ENCODE assay signal across 1 cellular context in the genomic region with DNA sequence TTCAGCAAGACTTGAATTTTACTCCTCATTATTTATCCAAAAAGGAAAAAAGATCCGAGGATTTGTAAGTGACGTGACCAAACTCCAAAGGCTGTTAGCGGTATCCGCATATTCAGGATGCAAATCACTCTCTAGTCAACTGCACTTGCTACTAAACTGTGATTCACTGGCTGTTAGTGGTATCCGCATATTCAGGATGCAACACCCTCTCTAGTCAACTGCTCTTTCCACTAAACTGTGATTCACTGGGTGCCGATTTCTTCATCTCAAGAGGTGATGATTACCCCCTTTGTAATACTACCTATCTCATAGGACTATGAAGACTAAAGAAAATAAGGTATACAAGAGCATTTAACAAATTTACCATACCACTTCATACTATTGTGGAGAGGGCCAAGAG.
TF ChIP-seq lines count a peak whose summit lies in the region.

No MANE protein-coding gene starts in this region.

TF ChIP-seq in GM12878, 131 proteins besides CTCF, POLR2A, EP300 and RAD21:
- TF ChIP-seq, protein P1, sequence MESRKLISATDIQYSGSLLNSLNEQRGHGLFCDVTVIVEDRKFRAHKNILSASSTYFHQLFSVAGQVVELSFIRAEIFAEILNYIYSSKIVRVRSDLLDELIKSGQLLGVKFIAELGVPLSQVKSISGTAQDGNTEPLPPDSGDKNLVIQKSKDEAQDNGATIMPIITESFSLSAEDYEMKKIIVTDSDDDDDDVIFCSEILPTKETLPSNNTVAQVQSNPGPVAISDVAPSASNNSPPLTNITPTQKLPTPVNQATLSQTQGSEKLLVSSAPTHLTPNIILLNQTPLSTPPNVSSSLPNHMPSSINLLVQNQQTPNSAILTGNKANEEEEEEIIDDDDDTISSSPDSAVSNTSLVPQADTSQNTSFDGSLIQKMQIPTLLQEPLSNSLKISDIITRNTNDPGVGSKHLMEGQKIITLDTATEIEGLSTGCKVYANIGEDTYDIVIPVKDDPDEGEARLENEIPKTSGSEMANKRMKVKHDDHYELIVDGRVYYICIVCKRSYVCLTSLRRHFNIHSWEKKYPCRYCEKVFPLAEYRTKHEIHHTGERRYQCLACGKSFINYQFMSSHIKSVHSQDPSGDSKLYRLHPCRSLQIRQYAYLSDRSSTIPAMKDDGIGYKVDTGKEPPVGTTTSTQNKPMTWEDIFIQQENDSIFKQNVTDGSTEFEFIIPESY (IDR thresholded peaks at IDR 0.05) = no peak
- TF ChIP-seq GATAD2B (conservative IDR thresholded peaks at IDR 0.05; ENCODE audit: low read depth) (no peak), ZNF274 (IDR thresholded peaks at IDR 0.05; ENCODE audit: insufficient read depth, insufficient read length) (no peak), ZZZ3 (IDR thresholded peaks at IDR 0.05; ENCODE audit: control insufficient read depth, insufficient read length, low read depth) (no peak), POLR2AphosphoS5 (IDR thresholded peaks at IDR 0.05; ENCODE audit: low read length) (peak; percentile 60), POLR2AphosphoS2 (IDR thresholded peaks at IDR 0.05; ENCODE audit: low read depth, low read length) (0 out of 2 replicates have a peak, but pooled peaks have one; percentile 47), SIX5 (IDR thresholded peaks at IDR 0.05; ENCODE audit: low read depth, low read length, severe bottlenecking) (no peak), STAT1 (conservative IDR thresholded peaks at IDR 0.05) (no peak), SMC3 (IDR thresholded peaks at IDR 0.05; ENCODE audit: borderline replicate concordance, low read length) (no peak), DPF2 (IDR thresholded peaks at IDR 0.05) (no peak), SMARCA5 (IDR thresholded peaks at IDR 0.05) (0 out of 2 replicates have a peak, but pooled peaks have one; percentile 48)
- TF ChIP-seq, protein P2, sequence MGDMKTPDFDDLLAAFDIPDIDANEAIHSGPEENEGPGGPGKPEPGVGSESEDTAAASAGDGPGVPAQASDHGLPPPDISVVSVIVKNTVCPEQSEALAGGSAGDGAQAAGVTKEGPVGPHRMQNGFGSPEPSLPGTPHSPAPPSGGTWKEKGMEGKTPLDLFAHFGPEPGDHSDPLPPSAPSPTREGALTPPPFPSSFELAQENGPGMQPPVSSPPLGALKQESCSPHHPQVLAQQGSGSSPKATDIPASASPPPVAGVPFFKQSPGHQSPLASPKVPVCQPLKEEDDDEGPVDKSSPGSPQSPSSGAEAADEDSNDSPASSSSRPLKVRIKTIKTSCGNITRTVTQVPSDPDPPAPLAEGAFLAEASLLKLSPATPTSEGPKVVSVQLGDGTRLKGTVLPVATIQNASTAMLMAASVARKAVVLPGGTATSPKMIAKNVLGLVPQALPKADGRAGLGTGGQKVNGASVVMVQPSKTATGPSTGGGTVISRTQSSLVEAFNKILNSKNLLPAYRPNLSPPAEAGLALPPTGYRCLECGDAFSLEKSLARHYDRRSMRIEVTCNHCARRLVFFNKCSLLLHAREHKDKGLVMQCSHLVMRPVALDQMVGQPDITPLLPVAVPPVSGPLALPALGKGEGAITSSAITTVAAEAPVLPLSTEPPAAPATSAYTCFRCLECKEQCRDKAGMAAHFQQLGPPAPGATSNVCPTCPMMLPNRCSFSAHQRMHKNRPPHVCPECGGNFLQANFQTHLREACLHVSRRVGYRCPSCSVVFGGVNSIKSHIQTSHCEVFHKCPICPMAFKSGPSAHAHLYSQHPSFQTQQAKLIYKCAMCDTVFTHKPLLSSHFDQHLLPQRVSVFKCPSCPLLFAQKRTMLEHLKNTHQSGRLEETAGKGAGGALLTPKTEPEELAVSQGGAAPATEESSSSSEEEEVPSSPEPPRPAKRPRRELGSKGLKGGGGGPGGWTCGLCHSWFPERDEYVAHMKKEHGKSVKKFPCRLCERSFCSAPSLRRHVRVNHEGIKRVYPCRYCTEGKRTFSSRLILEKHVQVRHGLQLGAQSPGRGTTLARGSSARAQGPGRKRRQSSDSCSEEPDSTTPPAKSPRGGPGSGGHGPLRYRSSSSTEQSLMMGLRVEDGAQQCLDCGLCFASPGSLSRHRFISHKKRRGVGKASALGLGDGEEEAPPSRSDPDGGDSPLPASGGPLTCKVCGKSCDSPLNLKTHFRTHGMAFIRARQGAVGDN (IDR thresholded peaks at IDR 0.05) = 0 out of 2 replicates have a peak, but pooled peaks have one; percentile 37
